ENCODE assay signal across 1 cellular context in genomic region chr19:55208880-55209429, GRCh38.
TF ChIP-seq lines count a peak whose summit lies in the region.

No MANE protein-coding gene starts in this region.

TF ChIP-seq in endothelial cell of umbilical vein, 7 proteins besides CTCF, POLR2A, EP300 and RAD21:
- TF ChIP-seq MYC (IDR thresholded peaks at IDR 0.05; ENCODE audit: low read depth, low read length): no peak
